21 cellular contexts compared by ENCODE assay signal in the genomic region with DNA sequence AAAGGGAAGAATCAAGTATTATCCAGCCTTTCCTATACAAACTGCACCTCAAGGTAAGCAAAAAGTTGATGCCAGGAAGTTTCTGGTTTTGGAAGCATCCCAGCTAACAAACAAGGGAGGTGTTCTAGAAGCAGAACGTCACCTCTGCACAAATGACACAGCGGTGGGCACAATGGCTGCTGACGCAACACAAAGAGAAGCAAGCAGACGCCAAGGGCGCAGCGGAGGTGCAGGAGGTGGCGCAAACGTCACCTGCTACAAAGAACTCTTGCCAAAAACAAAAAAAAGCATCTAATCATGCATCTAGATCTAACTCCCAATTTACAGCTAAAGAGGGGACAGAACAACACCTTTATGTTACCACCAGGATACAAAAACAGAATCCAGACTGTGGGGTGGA.
DNase-seq lines count a peak whose midpoint lies in the region; ATAC-seq and TF ChIP-seq lines count a peak whose summit lies in the region.
"Had no signal": no experiment of that assay in that cellular context is flagged by ENCODE, and none has a peak within 500 bp of the region (broad histone marks: within the 10 kb centered on the region; RNA-seq: fewer than 3 reads in every experiment).

No MANE protein-coding gene starts in this region.

- TF ChIP-seq EP300 in suprapubic skin (IDR thresholded peaks at IDR 0.05) (no peak), ovary (IDR thresholded peaks at IDR 0.05) (no peak)

- H3K4me3 ChIP-seq in LNCaP clone FGC (ENCODE audit: low read depth, low read length) (no peak overlapping the region), osteoblast (ENCODE audit: insufficient read depth, low read length) (no peak overlapping the region), suprapubic skin (no peak overlapping the region), ovary (no peak overlapping the region)
- H3K4me3 ChIP-seq: BLaER1, GM12878 had no signal

- H3K4me1 ChIP-seq in osteoblast (ENCODE audit: insufficient read depth, low read length) (no peaks in the 10 kb centered on the region), suprapubic skin (peaks cover 2% of the 10 kb centered on the region), ovary (ENCODE audit: insufficient read depth) (no peaks in the 10 kb centered on the region)
- H3K4me1 ChIP-seq: Caco-2 had no signal

- H3K36me3 ChIP-seq in osteoblast (ENCODE audit: insufficient read depth, low read length), result peaks cover 5% of the 10 kb centered on the region
- H3K36me3 ChIP-seq in suprapubic skin, result peaks cover 29% of the 10 kb centered on the region
- no peaks in the 10 kb centered on the region for H3K36me3 ChIP-seq in ovary

- H2AFZ ChIP-seq in osteoblast (ENCODE audit: low read length), result no peak overlapping the region

- 70% methylated on average over 8 of the region's 8 CpGs for WGBS in suprapubic skin
- 92 to 97% (median 96%) methylated on average over 8 of the region's 8 CpGs for WGBS in ovary, 3 donors

- no peak overlapping the region for H3K4me2 ChIP-seq in osteoblast (ENCODE audit: insufficient read depth, low read length)
- H3K4me2 ChIP-seq: BLaER1 had no signal

- H3K27ac ChIP-seq in osteoblast (ENCODE audit: low read depth, low read length) (no peak overlapping the region), suprapubic skin (no peak overlapping the region), ovary (no peak overlapping the region)
- H3K27ac ChIP-seq: 22Rv1, BLaER1, C4-2B had no signal

- no peaks in the 10 kb centered on the region for H3K79me2 ChIP-seq in osteoblast (ENCODE audit: insufficient read depth, low read length)

- peaks cover 2% of the 10 kb centered on the region for H4K20me1 ChIP-seq in osteoblast (ENCODE audit: insufficient read depth, low read length)
- H4K20me1 ChIP-seq: BLaER1 had no signal

- H3K9me3 ChIP-seq in osteoblast (ENCODE audit: low read depth, low read length) (no peaks in the 10 kb centered on the region), suprapubic skin (no peaks in the 10 kb centered on the region), ovary (no peaks in the 10 kb centered on the region)
- H3K9me3 ChIP-seq: BLaER1, Caco-2 had no signal

- intact Hi-C loops in ovary (cut with DNase I), result no loop called here

- DNase-seq in activated effector memory CD4-positive, alpha-beta T cell treated with anti-CD3 and anti-CD28 coated beads, Interleukin-2, amount 50 U/mL, for 16 hours, result peak; percentile 21
- no peak for DNase-seq in activated effector memory CD4-positive, alpha-beta T cell treated with Interleukin-2 at 50 U/mL for 16 hours
- DNase-seq in LNCaP clone FGC (ENCODE audit: low read depth), result peak; percentile 39
- DNase-seq in osteoblast (ENCODE audit: insufficient read length, low spot score, missing footprints), result peak; percentile 31
- peak; percentile 28 to 56 for DNase-seq in suprapubic skin (ENCODE audit: low spot score in 2 of 2)
- no peak for DNase-seq in NCI-H345 (lab: John Stamatoyannopoulos, UW)
- DNase-seq in ovary, result no peak
- DNase-seq: Caco-2; CD4-positive, CD25-positive, alpha-beta regulatory T cell; CD8-positive, alpha-beta T cell; DMS 273 treated with DMSO at 0.1 percent for 48 hours; DMS79; EL; GDM1; H7; HCEC 1CT had no signal

- H3K27me3 ChIP-seq in osteoblast (ENCODE audit: insufficient read depth, low read length), result no peaks in the 10 kb centered on the region
- H3K27me3 ChIP-seq in suprapubic skin, result no peaks in the 10 kb centered on the region
- no peaks in the 10 kb centered on the region for H3K27me3 ChIP-seq in ovary
- H3K27me3 ChIP-seq: BLaER1 had no signal

- no peak for TF ChIP-seq POLR2A in suprapubic skin (IDR thresholded peaks at IDR 0.05)
- TF ChIP-seq POLR2A in ovary (IDR thresholded peaks at IDR 0.05), result no peak

- no peak for ATAC-seq in GM18867 (IDR thresholded peaks at IDR 0.05; ENCODE audit: unreplicated experiment)
- ATAC-seq: CD8-positive, alpha-beta T cell; GM12878 had no signal

- TF ChIP-seq CTCF in LNCaP clone FGC (IDR thresholded peaks at IDR 0.05; ENCODE audit: control insufficient read depth, extremely low read depth, insufficient read depth), result no peak
- TF ChIP-seq CTCF in osteoblast (IDR thresholded peaks at IDR 0.05; ENCODE audit: extremely low read depth, low read depth, low read length), result no peak
- no peak for TF ChIP-seq CTCF in suprapubic skin (IDR thresholded peaks at IDR 0.05)
- TF ChIP-seq CTCF in ovary (IDR thresholded peaks at IDR 0.05), result no peak

Comparison
In these comparisons a context has a peak if more than half of its experiments do, and no peak if none do; other contexts are left out.
1. DNase-seq: peak in activated effector memory CD4-positive, alpha-beta T cell treated with anti-CD3 and anti-CD28 coated beads, Interleukin-2, amount 50 U/mL, for 16 hours (single experiment), LNCaP clone FGC (single experiment), osteoblast (single experiment) and suprapubic skin (2 of 2); none in activated effector memory CD4-positive, alpha-beta T cell treated with Interleukin-2 at 50 U/mL for 16 hours (single experiment), NCI-H345 (single experiment) and ovary (0 of 5).